In the genomic region with DNA sequence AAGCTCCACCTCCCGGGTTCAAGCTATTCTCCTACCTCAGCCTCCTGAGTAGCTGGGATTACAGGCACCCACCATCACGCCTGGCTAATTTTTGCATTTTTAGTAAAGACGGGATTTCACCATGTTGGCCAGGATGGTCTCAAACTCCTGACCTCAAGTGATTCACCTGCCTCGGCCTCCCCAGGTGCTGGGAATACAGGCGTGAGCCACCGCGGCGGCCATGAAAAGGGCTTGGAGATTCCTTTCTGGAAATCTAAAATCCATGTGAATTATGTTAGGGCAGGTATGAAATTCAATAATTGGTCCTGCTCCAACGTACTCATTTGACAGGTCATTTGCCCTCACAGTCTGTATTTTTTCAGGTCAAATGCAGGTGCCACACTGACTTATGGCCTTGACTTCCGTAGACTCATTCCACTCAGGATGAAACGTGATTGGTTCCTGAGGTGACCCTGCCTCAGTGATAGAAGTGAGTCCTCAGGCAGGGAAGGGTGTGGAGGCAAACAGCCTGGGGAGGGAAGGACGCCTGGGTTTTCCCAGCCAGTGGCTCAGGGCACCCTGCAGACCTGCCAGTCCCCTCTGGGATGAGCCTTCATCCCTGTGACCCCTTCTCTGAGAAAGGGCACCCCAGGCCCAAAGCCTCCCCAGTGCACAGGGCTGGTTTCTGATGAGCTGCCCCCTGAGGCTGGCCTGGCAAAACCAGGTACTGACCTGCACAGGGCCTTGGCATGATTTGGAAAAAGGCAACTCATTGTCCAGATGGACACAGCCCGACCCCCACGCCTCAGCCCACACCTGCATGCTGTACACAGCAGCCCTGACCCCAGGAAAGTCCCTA, we compare ENCODE assay signal across 8 cellular contexts. TPM values are rescaled to one million over a fixed set of nuclear protein-coding genes. Genes with fewer than 3 reads are reported as not detected.
DNase-seq lines count a peak whose midpoint lies in the region; ATAC-seq and TF ChIP-seq lines count a peak whose summit lies in the region.

No MANE protein-coding gene starts in this region.

- peak overlapping the region; percentile 88 for H3K27ac Mint-ChIP-seq in MCF 10A (ENCODE audit: low read depth, unreplicated experiment)

- POLR2A ChIA-PET in MCF 10A (lab: Yijun Ruan, JAX) = interaction anchor here (0.8 to 15.3 kb wide), 19 partner anchors 8 to 467 kb away, joined by 3 to 422 read pairs (median 5); a partner anchor contains a TSS

- TF ChIP-seq CTCF in OCI-LY3 (IDR thresholded peaks at IDR 0.05; ENCODE audit: low read depth, low read length) (no peak), MCF 10A (IDR thresholded peaks at IDR 0.05; ENCODE audit: unreplicated experiment) (no peak)

- no TSS peak for BruUV-seq in MCF 10A (replicated peaks; lab: Mats Ljungman, UMichigan)

- H3K4me2 ChIP-seq in OCI-LY3 (ENCODE audit: low read length) = peak overlapping the region; percentile 60

- H3K9ac ChIP-seq in OCI-LY3 (ENCODE audit: low read length) (peak overlapping the region; percentile 3; the same call in 1 of the 2 replicates), subcutaneous abdominal adipose tissue (ENCODE audit: low read length in 5 of 5) (peak overlapping the region in 1 of 5 donors; percentile 74)

- no peak for ATAC-seq in GM19035 (IDR thresholded peaks at IDR 0.05; ENCODE audit: unreplicated experiment)
- ATAC-seq in GM18517 (IDR thresholded peaks at IDR 0.05; ENCODE audit: unreplicated experiment) = no peak
- ATAC-seq in GM18861 (IDR thresholded peaks at IDR 0.05; ENCODE audit: unreplicated experiment) = no peak

- H3K36me3 Mint-ChIP-seq in MCF 10A (ENCODE audit: insufficient read depth, unreplicated experiment) = no peaks in the 10 kb centered on the region

- DNase-seq in MCF 10A (ENCODE audit: unreplicated experiment) (no peak), mesenteric fat pad (ENCODE audit: low spot score) (peak; percentile 88), SW 1271 (lab: John Stamatoyannopoulos, UW) (no peak)

- no peak overlapping the region for H2AFZ ChIP-seq in OCI-LY3 (ENCODE audit: low read depth, low read length)

- H3K9me3 ChIP-seq in OCI-LY3 (ENCODE audit: insufficient read depth, low read length) (no peaks in the 10 kb centered on the region), subcutaneous abdominal adipose tissue (ENCODE audit: control insufficient read depth in 5 of 5, low read length in 5 of 5) (no peaks in the 10 kb centered on the region)

- H3K4me3 ChIP-seq in OCI-LY3 (ENCODE audit: low read length) (0 out of 2 replicates have a peak overlapping the region, but pooled peaks have one; percentile 12), subcutaneous abdominal adipose tissue (ENCODE audit: low read depth in 1 of 5, low read length in 5 of 5) (peak overlapping the region in 1 of 5 donors; percentile 52)

- H3K4me1 ChIP-seq in OCI-LY3 (ENCODE audit: low read length) (peaks cover 48% of the 10 kb centered on the region), subcutaneous abdominal adipose tissue (ENCODE audit: control insufficient read depth in 5 of 5, insufficient read depth in 5 of 5, low read length in 5 of 5) (peaks cover 29 to 82% (median 75%) of the 10 kb centered on the region in 5 donors)

- H3K4me3 Mint-ChIP-seq in MCF 10A (ENCODE audit: unreplicated experiment) = peak overlapping the region; percentile 59

- H3K27me3 Mint-ChIP-seq in MCF 10A (ENCODE audit: insufficient read depth, unreplicated experiment) = no peaks in the 10 kb centered on the region

- peaks cover 34% of the 10 kb centered on the region for H3K4me1 Mint-ChIP-seq in MCF 10A (ENCODE audit: insufficient read depth, unreplicated experiment)

- H3K79me2 ChIP-seq in OCI-LY3 (ENCODE audit: low read length) = no peaks in the 10 kb centered on the region

- CTCF ChIA-PET in MCF 10A (lab: Yijun Ruan, JAX) = interaction anchor here (0.5 to 1.8 kb wide), 5 partner anchors 25 to 294 kb away, joined by 3 to 8 read pairs (median 3); no protein-coding TSS in a partner anchor

- intact Hi-C loops in MCF 10A (cut with micrococcal nuclease) = loop anchor here (1.0 kb wide), 1 partner anchor 33 kb away; no protein-coding TSS in a partner anchor

- H3K9me3 Mint-ChIP-seq in MCF 10A (ENCODE audit: unreplicated experiment) = no peaks in the 10 kb centered on the region

- no peaks in the 10 kb centered on the region for H4K20me1 ChIP-seq in OCI-LY3 (ENCODE audit: insufficient read depth, low read length)

- H3K36me3 ChIP-seq in OCI-LY3 (replicated peaks; ENCODE audit: low read depth, low read length) = no peaks in the 10 kb centered on the region
- H3K36me3 ChIP-seq in subcutaneous abdominal adipose tissue (ENCODE audit: control insufficient read depth in 5 of 5, insufficient read depth in 5 of 5, low read length in 5 of 5) = no peaks in the 10 kb centered on the region

- H3K27me3 ChIP-seq in OCI-LY3 (ENCODE audit: low read depth, low read length) = no peaks in the 10 kb centered on the region
- H3K27me3 ChIP-seq in subcutaneous abdominal adipose tissue (ENCODE audit: control insufficient read depth in 5 of 5, insufficient read depth in 4 of 5, low read length in 5 of 5) = no peaks in the 10 kb centered on the region

- H3K27ac ChIP-seq in OCI-LY3 (ENCODE audit: low read length) (peak overlapping the region; percentile 50; the same call in 1 of the 2 replicates), subcutaneous abdominal adipose tissue (ENCODE audit: low read depth, low read length) (peak overlapping the region; percentile 97)

RNA-seq across cellular contexts. Expression of a gene that starts 48.7 kb away (rescaled TPM):
- 260 and 322 TPM in 2 replicates for total RNA-seq in MCF 10A (2022)
- 200 TPM for total RNA-seq in mesenteric fat pad
